In genomic region chr9:124079176-124079925, GRCh38 we compare ENCODE assay signal across 10 cellular contexts.
DNase-seq lines count a peak whose midpoint lies in the region; TF ChIP-seq lines count a peak whose summit lies in the region.
"Had no signal": no experiment of that assay in that cellular context is flagged by ENCODE, and none has a peak within 500 bp of the region (broad histone marks: within the 10 kb centered on the region; RNA-seq: fewer than 3 reads in every experiment).

No MANE protein-coding gene starts in this region.

- TF ChIP-seq CTCF in A673 (conservative IDR thresholded peaks at IDR 0.05; ENCODE audit: low read depth, low read length) (no peak), astrocyte of the cerebellum (IDR thresholded peaks at IDR 0.05; ENCODE audit: low read depth, low read length, missing control alignments) (no peak)

- BruUV-seq in A673 (replicated peaks; lab: Mats Ljungman, UMichigan) = no TSS peak

- POLR2A ChIA-PET in A673 (lab: Charles Lee; ENCODE audit: low non-redundant PET) = no interaction called here

- DNase-seq in A673 (ENCODE audit: low spot score) (peak; percentile 41), LHCN-M2 (ENCODE audit: low read depth) (peak; percentile 98), astrocyte of the cerebellum (ENCODE audit: low read depth) (peak; percentile 8), iPS-NIHi7 (ENCODE audit: extremely low spot score) (peak; percentile 29), NCI-H526 (lab: John Stamatoyannopoulos, UW) (no peak), NCI-H1930 (lab: John Stamatoyannopoulos, UW) (no peak)
- no peak for DNase-seq in stimulated activated naive CD4-positive, alpha-beta T cell (lab: John Stamatoyannopoulos, UW)
- DNase-seq in stimulated activated naive CD4-positive, alpha-beta T cell treated with Interleukin-2 at 50 U/mL for 16 hours (lab: John Stamatoyannopoulos, UW) = no peak
- DNase-seq: activated CD8-positive, alpha-beta T cell treated with anti-CD3 and anti-CD28 coated beads, Interleukin-2, amount 10 ng/mL, durations not matched to agents 7 days and 5 days; NCI-H69 had no signal

- CTCF ChIA-PET in A673 (lab: Charles Lee) = no interaction called here

- intact Hi-C loops in A673 (cut with micrococcal nuclease; ENCODE audit: unreplicated experiment) = no loop called here

- H3K27me3 ChIP-seq in A673 (replicated peaks; ENCODE audit: insufficient read depth, low read depth, low read length, poor library complexity) = peaks cover 11% of the 10 kb centered on the region

- no peak overlapping the region for H3K4me3 ChIP-seq in A673 (ENCODE audit: low read depth, low read length, poor library complexity, severe bottlenecking)
- H3K4me3 ChIP-seq in astrocyte of the cerebellum (ENCODE audit: low read depth, low read length) = no peak overlapping the region

- in situ Hi-C loops in astrocyte of the cerebellum (cut with HindIII; ENCODE audit: low sequenced_read_pairs) = no loop called here

- H3K4me1 ChIP-seq in A673 (ENCODE audit: insufficient read depth, low read length, poor library complexity, severe bottlenecking) = no peaks in the 10 kb centered on the region

- H3K36me3 ChIP-seq in A673 (ENCODE audit: insufficient read depth, low read length, poor library complexity, severe bottlenecking) = no peaks in the 10 kb centered on the region

- H3K27ac ChIP-seq in A673 (ENCODE audit: low read depth, low read length, poor library complexity, severe bottlenecking) = no peak overlapping the region

- no peaks in the 10 kb centered on the region for H3K9me3 ChIP-seq in A673 (ENCODE audit: low read depth, low read length, poor library complexity, severe bottlenecking)

Comparison
In these comparisons a context has a peak if more than half of its experiments do, and no peak if none do; other contexts are left out.
1. DNase-seq: peak in A673 (single experiment), LHCN-M2 (single experiment), astrocyte of the cerebellum (single experiment) and iPS-NIHi7 (single experiment); none in NCI-H526 (0 of 2), NCI-H1930 (0 of 2), stimulated activated naive CD4-positive, alpha-beta T cell (0 of 6) and stimulated activated naive CD4-positive, alpha-beta T cell treated with Interleukin-2 at 50 U/mL for 16 hours (single experiment).